1 cellular context compared by ENCODE assay signal in the genomic region with DNA sequence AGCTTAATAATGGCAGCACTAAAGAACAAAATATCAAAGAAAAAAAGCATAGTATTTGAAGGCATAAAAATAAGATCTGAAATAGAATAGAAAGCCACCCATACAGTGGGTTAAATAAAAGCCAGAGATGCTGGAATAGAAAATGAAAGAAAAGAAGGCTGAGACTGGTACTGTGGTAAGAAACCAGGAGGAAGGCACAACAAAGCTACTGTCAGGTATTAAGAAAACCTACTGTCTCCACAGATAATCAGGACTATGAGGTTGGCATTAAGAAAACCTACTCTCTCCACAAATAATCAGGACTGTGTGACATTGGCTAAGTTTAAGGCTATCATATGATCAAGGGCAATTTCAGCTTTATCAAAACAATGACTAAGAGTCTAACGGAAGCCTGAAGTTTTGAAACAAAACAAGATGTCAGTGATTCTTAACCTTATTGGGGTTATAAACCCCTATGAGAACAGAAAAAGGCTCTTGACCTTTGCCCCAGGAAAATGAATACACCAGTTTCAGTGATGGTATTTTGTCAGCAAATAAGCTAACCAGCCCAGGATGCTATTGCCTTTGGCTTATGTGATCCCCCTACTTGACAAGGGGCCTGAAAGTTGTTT.
TF ChIP-seq lines count a peak whose summit lies in the region.

No MANE protein-coding gene starts in this region.

TF ChIP-seq in GM12878, 131 proteins besides CTCF, POLR2A, EP300 and RAD21 (continued from another document):
- TF ChIP-seq, protein P1, sequence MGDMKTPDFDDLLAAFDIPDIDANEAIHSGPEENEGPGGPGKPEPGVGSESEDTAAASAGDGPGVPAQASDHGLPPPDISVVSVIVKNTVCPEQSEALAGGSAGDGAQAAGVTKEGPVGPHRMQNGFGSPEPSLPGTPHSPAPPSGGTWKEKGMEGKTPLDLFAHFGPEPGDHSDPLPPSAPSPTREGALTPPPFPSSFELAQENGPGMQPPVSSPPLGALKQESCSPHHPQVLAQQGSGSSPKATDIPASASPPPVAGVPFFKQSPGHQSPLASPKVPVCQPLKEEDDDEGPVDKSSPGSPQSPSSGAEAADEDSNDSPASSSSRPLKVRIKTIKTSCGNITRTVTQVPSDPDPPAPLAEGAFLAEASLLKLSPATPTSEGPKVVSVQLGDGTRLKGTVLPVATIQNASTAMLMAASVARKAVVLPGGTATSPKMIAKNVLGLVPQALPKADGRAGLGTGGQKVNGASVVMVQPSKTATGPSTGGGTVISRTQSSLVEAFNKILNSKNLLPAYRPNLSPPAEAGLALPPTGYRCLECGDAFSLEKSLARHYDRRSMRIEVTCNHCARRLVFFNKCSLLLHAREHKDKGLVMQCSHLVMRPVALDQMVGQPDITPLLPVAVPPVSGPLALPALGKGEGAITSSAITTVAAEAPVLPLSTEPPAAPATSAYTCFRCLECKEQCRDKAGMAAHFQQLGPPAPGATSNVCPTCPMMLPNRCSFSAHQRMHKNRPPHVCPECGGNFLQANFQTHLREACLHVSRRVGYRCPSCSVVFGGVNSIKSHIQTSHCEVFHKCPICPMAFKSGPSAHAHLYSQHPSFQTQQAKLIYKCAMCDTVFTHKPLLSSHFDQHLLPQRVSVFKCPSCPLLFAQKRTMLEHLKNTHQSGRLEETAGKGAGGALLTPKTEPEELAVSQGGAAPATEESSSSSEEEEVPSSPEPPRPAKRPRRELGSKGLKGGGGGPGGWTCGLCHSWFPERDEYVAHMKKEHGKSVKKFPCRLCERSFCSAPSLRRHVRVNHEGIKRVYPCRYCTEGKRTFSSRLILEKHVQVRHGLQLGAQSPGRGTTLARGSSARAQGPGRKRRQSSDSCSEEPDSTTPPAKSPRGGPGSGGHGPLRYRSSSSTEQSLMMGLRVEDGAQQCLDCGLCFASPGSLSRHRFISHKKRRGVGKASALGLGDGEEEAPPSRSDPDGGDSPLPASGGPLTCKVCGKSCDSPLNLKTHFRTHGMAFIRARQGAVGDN (IDR thresholded peaks at IDR 0.05) = peak; percentile 91
- TF ChIP-seq ZNF24 (IDR thresholded peaks at IDR 0.05) = peak; percentile 6; the same call in 1 of the 2 replicates
- no peak for TF ChIP-seq NFXL1 (IDR thresholded peaks at IDR 0.05; ENCODE audit: borderline replicate concordance)
- peak; percentile 55; the same call in 1 of the 2 replicates for TF ChIP-seq NFIC (IDR thresholded peaks at IDR 0.05; ENCODE audit: low read depth, low read length)
- TF ChIP-seq NR2C1 (IDR thresholded peaks at IDR 0.05) = peak; percentile 73
- no peak for TF ChIP-seq BACH1 (IDR thresholded peaks at IDR 0.05; ENCODE audit: borderline replicate concordance)
- peak; percentile 81 for TF ChIP-seq NR2F1 (conservative IDR thresholded peaks at IDR 0.05)
